In the genomic region with DNA sequence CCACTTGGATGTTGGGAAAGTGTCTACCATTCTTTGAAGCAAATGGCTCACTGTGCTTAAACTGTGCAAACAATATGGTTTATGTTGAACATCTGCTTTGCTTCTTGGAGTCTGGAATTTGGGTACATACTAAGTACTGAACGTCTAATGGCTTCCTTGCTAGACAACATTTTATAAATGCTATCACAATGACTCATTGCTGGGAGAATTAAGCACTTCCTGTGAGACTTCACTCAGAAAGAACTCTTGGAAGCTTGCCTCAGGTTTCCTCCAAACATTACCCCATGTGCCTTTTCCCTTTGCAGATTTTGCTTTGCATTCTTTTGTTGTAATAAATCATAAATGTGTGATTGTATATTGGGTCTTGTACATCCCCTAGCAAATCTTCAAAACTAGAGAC, we compare ENCODE assay signal across 14 cellular contexts.
DNase-seq lines count a peak whose midpoint lies in the region; ATAC-seq and TF ChIP-seq lines count a peak whose summit lies in the region.
"Had no signal": no experiment of that assay in that cellular context is flagged by ENCODE, and none has a peak within 500 bp of the region (broad histone marks: within the 10 kb centered on the region; RNA-seq: fewer than 3 reads in every experiment).

No MANE protein-coding gene starts in this region.

- peak; percentile 76 to 81 for ATAC-seq in lower lobe of right lung
- ATAC-seq in omental fat pad (ENCODE audit: low FRiP score): no peak

- TF ChIP-seq CTCF in lower lobe of right lung (IDR thresholded peaks at IDR 0.05) (no peak), omental fat pad (IDR thresholded peaks at IDR 0.05) (no peak), tibial artery (IDR thresholded peaks at IDR 0.05) (no peak), mesothelial cell of epicardium (IDR thresholded peaks at IDR 0.05; ENCODE audit: unreplicated experiment) (no peak), dorsolateral prefrontal cortex (IDR thresholded peaks at IDR 0.05 in 54 of 56, conservative IDR thresholded peaks at IDR 0.05 in 2 of 56; ENCODE audit: low read depth in 1 of 56, partially characterized antibody in 56 of 56) (no peak)

- H3K4me3 ChIP-seq in lower lobe of right lung (no peak overlapping the region), tibial artery (no peak overlapping the region), dorsolateral prefrontal cortex (no peak overlapping the region)
- H3K4me3 ChIP-seq: colonic mucosa had no signal

- H3K27me3 Mint-ChIP-seq in mesothelial cell of epicardium (ENCODE audit: low read depth): peaks cover 19% of the 10 kb centered on the region

- DNase-seq in AG08396 (ENCODE audit: low spot score) (peak; percentile 61), HT1080 (ENCODE audit: low read depth) (peak; percentile 81), dermis blood vessel endothelial cell (peak; percentile 93), lower lobe of right lung (no peak), omental fat pad (ENCODE audit: low spot score) (no peak), tibial artery (no peak), mesothelial cell of epicardium (ENCODE audit: low spot score in 2 of 2, unreplicated experiment in 2 of 2) (no peak), dorsolateral prefrontal cortex (no peak)
- DNase-seq: activated CD4-positive, CD25-positive, alpha-beta regulatory T cell treated with anti-CD3 and anti-CD28 coated beads, Interleukin-2, amount 50 U/mL, for 72 hours; colonic mucosa; H7; hippocampal formation; retina had no signal

- no peaks in the 10 kb centered on the region for H3K27me3 ChIP-seq in lower lobe of right lung (ENCODE audit: low read depth)
- H3K27me3 ChIP-seq in tibial artery: no peaks in the 10 kb centered on the region
- no peaks in the 10 kb centered on the region for H3K27me3 ChIP-seq in dorsolateral prefrontal cortex
- H3K27me3 ChIP-seq: colonic mucosa had no signal

- no peak overlapping the region for H3K27ac Mint-ChIP-seq in mesothelial cell of epicardium

- H3K36me3 ChIP-seq in lower lobe of right lung (no peaks in the 10 kb centered on the region), tibial artery (no peaks in the 10 kb centered on the region)
- H3K36me3 ChIP-seq: colonic mucosa had no signal

- no peaks in the 10 kb centered on the region for H3K36me3 Mint-ChIP-seq in mesothelial cell of epicardium

- H3K4me3 Mint-ChIP-seq in mesothelial cell of epicardium: no peak overlapping the region

- H3K9me3 Mint-ChIP-seq in mesothelial cell of epicardium: no peaks in the 10 kb centered on the region

- peaks cover 11% of the 10 kb centered on the region for H3K4me1 ChIP-seq in lower lobe of right lung
- H3K4me1 ChIP-seq in tibial artery: peaks cover 0 to 11% (median 7%) of the 10 kb centered on the region in 4 donors
- H3K4me1 ChIP-seq: colonic mucosa had no signal

- H3K27ac ChIP-seq in lower lobe of right lung: no peak overlapping the region
- H3K27ac ChIP-seq in tibial artery: no peak overlapping the region
- H3K27ac ChIP-seq in dorsolateral prefrontal cortex: no peak overlapping the region
- H3K27ac ChIP-seq: C4-2B, colonic mucosa had no signal

- intact Hi-C loops in lower lobe of right lung (cut with DNase I) (no loop called here), tibial artery (cut with DNase I; ENCODE audit: low total_unique reads) (no loop called here), dorsolateral prefrontal cortex (cut with DNase I) (no loop called here)

- H3K9me3 ChIP-seq in lower lobe of right lung (no peaks in the 10 kb centered on the region), tibial artery (no peaks in the 10 kb centered on the region)
- H3K9me3 ChIP-seq: colonic mucosa had no signal

- H3K4me1 Mint-ChIP-seq in mesothelial cell of epicardium: peaks cover 7% of the 10 kb centered on the region

Comparison
In these comparisons a context has a peak if more than half of its experiments do, and no peak if none do; other contexts are left out.
1. DNase-seq: peak in AG08396 (single experiment), HT1080 (single experiment) and dermis blood vessel endothelial cell (single experiment); none in lower lobe of right lung (single experiment), omental fat pad (single experiment), tibial artery (0 of 2), mesothelial cell of epicardium (0 of 2) and dorsolateral prefrontal cortex (0 of 10).